In genomic region chr10:119831656-119832055, GRCh38 we compare ENCODE assay signal across 16 cellular contexts.
"Had no signal": no experiment of that assay in that cellular context is flagged by ENCODE, and none has a peak within 500 bp of the region (broad histone marks: within the 10 kb centered on the region; RNA-seq: fewer than 3 reads in every experiment).

No MANE protein-coding gene starts in this region.

- DNase-seq: activated CD4-positive, alpha-beta T cell treated with anti-CD3 and anti-CD28 coated beads for 48 hours; activated CD4-positive, CD25-positive, alpha-beta regulatory T cell; activated CD8-positive, alpha-beta memory T cell treated with anti-CD3 and anti-CD28 coated beads for 24 hours; activated CD8-positive, alpha-beta memory T cell treated with anti-CD3 and anti-CD28 coated beads, Interleukin-2, amount 50 U/mL, for 48 hours; cortex of kidney; mesendoderm; natural killer cell; right cardiac atrium; SHP77 treated with DMSO at 0.1 percent for 48 hours; T-helper 1 cell; T-helper 9 cell; thyroid gland had no signal

- H3K27ac ChIP-seq: ascending aorta, breast epithelium, thyroid gland had no signal

- H3K9me3 Mint-ChIP-seq: natural killer cell had no signal

- ATAC-seq: esophagus mucosa, natural killer cell, right cardiac atrium, SK-N-SH treated with all-trans-retinoic acid at 6 μM for 48 hours had no signal

- H3K4me1 Mint-ChIP-seq: natural killer cell had no signal

- H3K27me3 ChIP-seq: ascending aorta, breast epithelium, thyroid gland had no signal

- H3K4me3 Mint-ChIP-seq: natural killer cell had no signal

- H3K9me3 ChIP-seq: ascending aorta, breast epithelium, thyroid gland had no signal
